In genomic region chr15:48757661-48758060, GRCh38 we compare ENCODE assay signal across 29 cellular contexts.
"Had no signal": no experiment of that assay in that cellular context is flagged by ENCODE, and none has a peak within 500 bp of the region (broad histone marks: within the 10 kb centered on the region; RNA-seq: fewer than 3 reads in every experiment).

No MANE protein-coding gene starts in this region.

- DNase-seq: activated effector memory CD4-positive, alpha-beta T cell treated with anti-CD3 and anti-CD28 coated beads, Interleukin-2, amount 50 U/mL, for 16 hours; activated effector memory CD4-positive, alpha-beta T cell treated with Interleukin-2 at 50 U/mL for 16 hours; activated gamma-delta T cell; activated gamma-delta T cell treated with Interleukin-2 at 50 U/mL for 16 hours; activated naive CD4-positive, alpha-beta T cell; activated naive CD4-positive, alpha-beta T cell treated with anti-CD3 and anti-CD28 coated beads for 36 hours; activated naive CD4-positive, alpha-beta T cell treated with anti-CD3 and anti-CD28 coated beads, Interleukin-2, amount 10 ng/mL, durations not matched to agents 7 days and 5 days; activated naive CD4-positive, alpha-beta T cell treated with anti-CD3 and anti-CD28 coated beads, Interleukin-2, amount 50 U/mL, for 16 hours; activated naive CD8-positive, alpha-beta T cell treated with anti-CD3 and anti-CD28 coated beads for 36 hours; activated naive CD8-positive, alpha-beta T cell treated with anti-CD3 and anti-CD28 coated beads, Interleukin-2, amount 10 ng/mL, durations not matched to agents 7 days and 5 days; activated naive CD8-positive, alpha-beta T cell treated with anti-CD3 and anti-CD28 coated beads, Interleukin-2, amount 50 U/mL, for 24 hours; activated T-cell treated with anti-CD3 and anti-CD28 coated beads, Interleukin-2, amount 50 U/mL, for 1 hour; activated T-cell treated with anti-CD3 and anti-CD28 coated beads, Interleukin-2, amount 50 U/mL, for 24 hours; activated T-cell treated with anti-CD3 and anti-CD28 coated beads, Interleukin-2, amount 50 U/mL, for 4 hours; activated T-cell treated with anti-CD3 and anti-CD28 coated beads, Interleukin-2, amount 50 U/mL, for 48 hours; activated T-cell treated with anti-CD3 and anti-CD28 coated beads, Interleukin-2, amount 50 U/mL, for 72 hours; adrenal gland; amniotic stem cell; amygdala; anterior cingulate cortex; aorta; body of pancreas; brain microvascular endothelial cell; caudate nucleus; central memory CD4-positive, alpha-beta T cell; cerebellar nuclear complex had no signal

- H3K9me3 ChIP-seq: adrenal gland, ascending aorta, body of pancreas, breast epithelium had no signal

- H3K27ac ChIP-seq: adrenal gland, ascending aorta, body of pancreas, brain microvascular endothelial cell, breast epithelium, cardiac muscle cell had no signal

- H3K4me1 ChIP-seq: adrenal gland, ascending aorta, breast epithelium had no signal

- H3K27me3 ChIP-seq: adrenal gland, ascending aorta, body of pancreas, brain microvascular endothelial cell, breast epithelium, cardiac muscle cell had no signal

- H3K36me3 ChIP-seq: adrenal gland, ascending aorta, brain microvascular endothelial cell, breast epithelium, cardiac muscle cell had no signal

- H3K4me3 ChIP-seq: adrenal gland, ascending aorta, body of pancreas, breast epithelium, cardiac muscle cell had no signal
